In genomic region chr6:13319891-13320564, GRCh38 we compare ENCODE assay signal across 29 cellular contexts.
"Had no signal": no experiment of that assay in that cellular context is flagged by ENCODE, and none has a peak within 500 bp of the region (broad histone marks: within the 10 kb centered on the region; RNA-seq: fewer than 3 reads in every experiment).

No MANE protein-coding gene starts in this region.

- DNase-seq: activated B cell treated with CpG ODN at 0.5 μM for 24 hours; activated CD4-positive, alpha-beta memory T cell treated with anti-CD3 and anti-CD28 coated beads for 36 hours; activated CD4-positive, alpha-beta T cell treated with anti-CD3 and anti-CD28 coated beads for 4 hours; activated CD4-positive, alpha-beta T cell treated with anti-CD3 and anti-CD28 coated beads, Interleukin-2, amount 50 U/mL, for 1 hour; activated CD4-positive, CD25-positive, alpha-beta regulatory T cell treated with anti-CD3 and anti-CD28 coated beads, Interleukin-2, amount 50 U/mL, for 72 hours; activated CD8-positive, alpha-beta memory T cell treated with anti-CD3 and anti-CD28 coated beads, Interleukin-2, amount 50 U/mL, for 4 hours; activated gamma-delta T cell treated with Interleukin-2 at 50 U/mL for 16 hours; activated naive CD4-positive, alpha-beta T cell treated with anti-CD3 and anti-CD28 coated beads for 36 hours; activated T-cell treated with anti-CD3 and anti-CD28 coated beads for 4 hours; activated T-cell treated with anti-CD3 and anti-CD28 coated beads, Interleukin-2, amount 50 U/mL, for 4 hours; adrenal gland; body of pancreas; NCI-H1092 treated with DMSO at 0.1 percent for 48 hours; NCI-H1417; NCI-H146; NCI-H187; NCI-H2029 treated with DMSO at 0.1 percent for 48 hours; NCI-H2107; NCI-H2171; NCI-H510A; NCI-H526; NCI-H748 treated with DMSO at 0.1 percent for 48 hours; NK-92 treated with Interleukin-12 subunit alpha and Interleukin-12 subunit beta, amount 100 ng/mL, for 24 hours; PC-9; SIG-M5; SW 1271; T-helper 1 cell; T-helper 2 cell; T-helper 9 cell had no signal
